Comparison of ENCODE assay signal across 1 cellular context in the genomic region with DNA sequence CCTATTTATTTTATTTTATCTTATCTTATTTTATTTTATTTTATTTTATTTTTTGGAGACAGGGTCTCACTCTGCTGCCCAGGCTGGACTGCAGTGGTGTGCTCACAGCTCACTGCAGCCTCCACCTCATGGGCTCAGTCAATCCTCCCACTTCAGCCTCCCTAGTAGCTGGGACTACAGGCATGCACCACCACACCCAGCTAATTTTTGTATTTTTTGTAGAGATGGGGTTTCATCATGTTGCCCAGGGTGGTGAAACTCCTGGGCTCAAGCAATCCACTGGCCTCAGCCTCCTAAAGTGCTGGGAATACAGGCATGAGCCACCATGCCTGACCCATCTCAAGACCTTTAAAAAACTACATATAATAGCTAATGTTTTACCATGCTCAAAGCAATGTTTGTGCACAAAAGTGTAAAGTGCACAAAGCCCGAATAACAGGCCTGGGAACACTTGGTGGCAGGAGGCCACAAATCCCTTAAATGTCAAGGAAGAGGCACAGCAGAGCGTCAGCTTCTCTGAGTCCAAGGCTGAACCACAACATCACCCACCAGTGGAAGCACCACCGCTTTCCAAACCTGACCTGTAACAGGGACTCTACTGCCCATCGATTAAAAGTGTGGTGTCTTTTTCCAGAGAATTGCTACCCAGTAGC.
TF ChIP-seq lines count a peak whose summit lies in the region.

No MANE protein-coding gene starts in this region.

TF ChIP-seq in HepG2, 621 proteins besides CTCF, POLR2A, EP300 and RAD21 (continued from another document):
- TF ChIP-seq HDAC2 (CRISPR knock-in tag; IDR thresholded peaks at IDR 0.05) (0 out of 2 replicates have a peak, but pooled peaks have one; percentile 13), HMGA1 (CRISPR knock-in tag; conservative IDR thresholded peaks at IDR 0.05) (no peak), SRSF1 (optimal IDR thresholded peaks at IDR 0.05; ENCODE audit: low read depth, low read length) (no peak), ZMYM3 (CRISPR knock-in tag; IDR thresholded peaks at IDR 0.05) (0 out of 2 replicates have a peak, but pooled peaks have one; percentile 22), ESRRA (CRISPR knock-in tag; IDR thresholded peaks at IDR 0.05; ENCODE audit: low read depth) (no peak), ELF3 (CRISPR knock-in tag; IDR thresholded peaks at IDR 0.05) (peak; percentile 52), POLR2AphosphoS2 (IDR thresholded peaks at IDR 0.05; ENCODE audit: low read depth, low read length) (no peak), CENPX (CRISPR knock-in tag; IDR thresholded peaks at IDR 0.05) (no peak), MLLT10 (CRISPR knock-in tag; IDR thresholded peaks at IDR 0.05) (no peak), ZBTB20 (CRISPR knock-in tag; IDR thresholded peaks at IDR 0.05; ENCODE audit: borderline replicate concordance, low read depth) (no peak), ZNF326 (CRISPR knock-in tag; IDR thresholded peaks at IDR 0.05; ENCODE audit: borderline replicate concordance) (no peak), KAT8 (CRISPR knock-in tag; IDR thresholded peaks at IDR 0.05) (peak; percentile 57; the same call in 1 of the 2 replicates), LBX2 (CRISPR knock-in tag; IDR thresholded peaks at IDR 0.05; ENCODE audit: borderline replicate concordance) (no peak), CCAR2 (optimal IDR thresholded peaks at IDR 0.05; ENCODE audit: low read depth, low read length) (no peak), KDM3A (CRISPR knock-in tag; IDR thresholded peaks at IDR 0.05; ENCODE audit: low read depth) (0 out of 2 replicates have a peak, but pooled peaks have one; percentile 31), POLR2AphosphoS5 (IDR thresholded peaks at IDR 0.05; ENCODE audit: low read depth, low read length) (peak; percentile 44; the same call in 1 of the 2 replicates), CEBPG (CRISPR knock-in tag; IDR thresholded peaks at IDR 0.05) (peak; percentile 18; the same call in 1 of the 2 replicates), ZNF652 (CRISPR knock-in tag; IDR thresholded peaks at IDR 0.05; ENCODE audit: borderline replicate concordance, low read depth) (no peak), TRIM24 (CRISPR knock-in tag; IDR thresholded peaks at IDR 0.05) (no peak), ZFP1 (CRISPR knock-in tag; IDR thresholded peaks at IDR 0.05) (no peak), THAP8 (CRISPR knock-in tag; IDR thresholded peaks at IDR 0.05; ENCODE audit: borderline replicate concordance) (no peak), DDIT3 (CRISPR knock-in tag; IDR thresholded peaks at IDR 0.05) (no peak), NFYB (CRISPR knock-in tag; IDR thresholded peaks at IDR 0.05) (no peak), MXD3 (CRISPR knock-in tag; IDR thresholded peaks at IDR 0.05) (no peak), ZNF136 (CRISPR knock-in tag; IDR thresholded peaks at IDR 0.05; ENCODE audit: low read depth) (no peak), CC2D1A (CRISPR knock-in tag; IDR thresholded peaks at IDR 0.05) (no peak), ZNF20 (CRISPR knock-in tag; IDR thresholded peaks at IDR 0.05) (no peak), GATA4 (IDR thresholded peaks at IDR 0.05; ENCODE audit: borderline replicate concordance, low read depth) (no peak), ZMYM4 (CRISPR knock-in tag; IDR thresholded peaks at IDR 0.05) (no peak; the same call in 1 of the 2 replicates), CHD2 (IDR thresholded peaks at IDR 0.05; ENCODE audit: low read depth, low read length) (no peak), ZNF713 (CRISPR knock-in tag; IDR thresholded peaks at IDR 0.05) (no peak), ASH2L (IDR thresholded peaks at IDR 0.05; ENCODE audit: insufficient read length, low read depth, low read length) (peak; percentile 35), PHF20 (CRISPR knock-in tag; IDR thresholded peaks at IDR 0.05) (0 out of 2 replicates have a peak, but pooled peaks have one; percentile 32), CREB1 (IDR thresholded peaks at IDR 0.05) (no peak), CREB1 (CRISPR knock-in tag; IDR thresholded peaks at IDR 0.05) (no peak)
- TF ChIP-seq, protein P1, sequence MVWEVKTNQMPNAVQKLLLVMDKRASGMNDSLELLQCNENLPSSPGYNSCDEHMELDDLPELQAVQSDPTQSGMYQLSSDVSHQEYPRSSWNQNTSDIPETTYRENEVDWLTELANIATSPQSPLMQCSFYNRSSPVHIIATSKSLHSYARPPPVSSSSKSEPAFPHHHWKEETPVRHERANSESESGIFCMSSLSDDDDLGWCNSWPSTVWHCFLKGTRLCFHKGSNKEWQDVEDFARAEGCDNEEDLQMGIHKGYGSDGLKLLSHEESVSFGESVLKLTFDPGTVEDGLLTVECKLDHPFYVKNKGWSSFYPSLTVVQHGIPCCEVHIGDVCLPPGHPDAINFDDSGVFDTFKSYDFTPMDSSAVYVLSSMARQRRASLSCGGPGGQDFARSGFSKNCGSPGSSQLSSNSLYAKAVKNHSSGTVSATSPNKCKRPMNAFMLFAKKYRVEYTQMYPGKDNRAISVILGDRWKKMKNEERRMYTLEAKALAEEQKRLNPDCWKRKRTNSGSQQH (CRISPR knock-in tag; IDR thresholded peaks at IDR 0.05; ENCODE audit: low read depth) = no peak
- TF ChIP-seq, protein P2, sequence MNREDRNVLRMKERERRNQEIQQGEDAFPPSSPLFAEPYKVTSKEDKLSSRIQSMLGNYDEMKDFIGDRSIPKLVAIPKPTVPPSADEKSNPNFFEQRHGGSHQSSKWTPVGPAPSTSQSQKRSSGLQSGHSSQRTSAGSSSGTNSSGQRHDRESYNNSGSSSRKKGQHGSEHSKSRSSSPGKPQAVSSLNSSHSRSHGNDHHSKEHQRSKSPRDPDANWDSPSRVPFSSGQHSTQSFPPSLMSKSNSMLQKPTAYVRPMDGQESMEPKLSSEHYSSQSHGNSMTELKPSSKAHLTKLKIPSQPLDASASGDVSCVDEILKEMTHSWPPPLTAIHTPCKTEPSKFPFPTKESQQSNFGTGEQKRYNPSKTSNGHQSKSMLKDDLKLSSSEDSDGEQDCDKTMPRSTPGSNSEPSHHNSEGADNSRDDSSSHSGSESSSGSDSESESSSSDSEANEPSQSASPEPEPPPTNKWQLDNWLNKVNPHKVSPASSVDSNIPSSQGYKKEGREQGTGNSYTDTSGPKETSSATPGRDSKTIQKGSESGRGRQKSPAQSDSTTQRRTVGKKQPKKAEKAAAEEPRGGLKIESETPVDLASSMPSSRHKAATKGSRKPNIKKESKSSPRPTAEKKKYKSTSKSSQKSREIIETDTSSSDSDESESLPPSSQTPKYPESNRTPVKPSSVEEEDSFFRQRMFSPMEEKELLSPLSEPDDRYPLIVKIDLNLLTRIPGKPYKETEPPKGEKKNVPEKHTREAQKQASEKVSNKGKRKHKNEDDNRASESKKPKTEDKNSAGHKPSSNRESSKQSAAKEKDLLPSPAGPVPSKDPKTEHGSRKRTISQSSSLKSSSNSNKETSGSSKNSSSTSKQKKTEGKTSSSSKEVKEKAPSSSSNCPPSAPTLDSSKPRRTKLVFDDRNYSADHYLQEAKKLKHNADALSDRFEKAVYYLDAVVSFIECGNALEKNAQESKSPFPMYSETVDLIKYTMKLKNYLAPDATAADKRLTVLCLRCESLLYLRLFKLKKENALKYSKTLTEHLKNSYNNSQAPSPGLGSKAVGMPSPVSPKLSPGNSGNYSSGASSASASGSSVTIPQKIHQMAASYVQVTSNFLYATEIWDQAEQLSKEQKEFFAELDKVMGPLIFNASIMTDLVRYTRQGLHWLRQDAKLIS (CRISPR knock-in tag; IDR thresholded peaks at IDR 0.05) = no peak
- TF ChIP-seq, protein P3, sequence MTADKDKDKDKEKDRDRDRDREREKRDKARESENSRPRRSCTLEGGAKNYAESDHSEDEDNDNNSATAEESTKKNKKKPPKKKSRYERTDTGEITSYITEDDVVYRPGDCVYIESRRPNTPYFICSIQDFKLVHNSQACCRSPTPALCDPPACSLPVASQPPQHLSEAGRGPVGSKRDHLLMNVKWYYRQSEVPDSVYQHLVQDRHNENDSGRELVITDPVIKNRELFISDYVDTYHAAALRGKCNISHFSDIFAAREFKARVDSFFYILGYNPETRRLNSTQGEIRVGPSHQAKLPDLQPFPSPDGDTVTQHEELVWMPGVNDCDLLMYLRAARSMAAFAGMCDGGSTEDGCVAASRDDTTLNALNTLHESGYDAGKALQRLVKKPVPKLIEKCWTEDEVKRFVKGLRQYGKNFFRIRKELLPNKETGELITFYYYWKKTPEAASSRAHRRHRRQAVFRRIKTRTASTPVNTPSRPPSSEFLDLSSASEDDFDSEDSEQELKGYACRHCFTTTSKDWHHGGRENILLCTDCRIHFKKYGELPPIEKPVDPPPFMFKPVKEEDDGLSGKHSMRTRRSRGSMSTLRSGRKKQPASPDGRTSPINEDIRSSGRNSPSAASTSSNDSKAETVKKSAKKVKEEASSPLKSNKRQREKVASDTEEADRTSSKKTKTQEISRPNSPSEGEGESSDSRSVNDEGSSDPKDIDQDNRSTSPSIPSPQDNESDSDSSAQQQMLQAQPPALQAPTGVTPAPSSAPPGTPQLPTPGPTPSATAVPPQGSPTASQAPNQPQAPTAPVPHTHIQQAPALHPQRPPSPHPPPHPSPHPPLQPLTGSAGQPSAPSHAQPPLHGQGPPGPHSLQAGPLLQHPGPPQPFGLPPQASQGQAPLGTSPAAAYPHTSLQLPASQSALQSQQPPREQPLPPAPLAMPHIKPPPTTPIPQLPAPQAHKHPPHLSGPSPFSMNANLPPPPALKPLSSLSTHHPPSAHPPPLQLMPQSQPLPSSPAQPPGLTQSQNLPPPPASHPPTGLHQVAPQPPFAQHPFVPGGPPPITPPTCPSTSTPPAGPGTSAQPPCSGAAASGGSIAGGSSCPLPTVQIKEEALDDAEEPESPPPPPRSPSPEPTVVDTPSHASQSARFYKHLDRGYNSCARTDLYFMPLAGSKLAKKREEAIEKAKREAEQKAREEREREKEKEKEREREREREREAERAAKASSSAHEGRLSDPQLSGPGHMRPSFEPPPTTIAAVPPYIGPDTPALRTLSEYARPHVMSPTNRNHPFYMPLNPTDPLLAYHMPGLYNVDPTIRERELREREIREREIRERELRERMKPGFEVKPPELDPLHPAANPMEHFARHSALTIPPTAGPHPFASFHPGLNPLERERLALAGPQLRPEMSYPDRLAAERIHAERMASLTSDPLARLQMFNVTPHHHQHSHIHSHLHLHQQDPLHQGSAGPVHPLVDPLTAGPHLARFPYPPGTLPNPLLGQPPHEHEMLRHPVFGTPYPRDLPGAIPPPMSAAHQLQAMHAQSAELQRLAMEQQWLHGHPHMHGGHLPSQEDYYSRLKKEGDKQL (CRISPR knock-in tag; IDR thresholded peaks at IDR 0.05; ENCODE audit: low read depth) = no peak
- TF ChIP-seq, protein P4, sequence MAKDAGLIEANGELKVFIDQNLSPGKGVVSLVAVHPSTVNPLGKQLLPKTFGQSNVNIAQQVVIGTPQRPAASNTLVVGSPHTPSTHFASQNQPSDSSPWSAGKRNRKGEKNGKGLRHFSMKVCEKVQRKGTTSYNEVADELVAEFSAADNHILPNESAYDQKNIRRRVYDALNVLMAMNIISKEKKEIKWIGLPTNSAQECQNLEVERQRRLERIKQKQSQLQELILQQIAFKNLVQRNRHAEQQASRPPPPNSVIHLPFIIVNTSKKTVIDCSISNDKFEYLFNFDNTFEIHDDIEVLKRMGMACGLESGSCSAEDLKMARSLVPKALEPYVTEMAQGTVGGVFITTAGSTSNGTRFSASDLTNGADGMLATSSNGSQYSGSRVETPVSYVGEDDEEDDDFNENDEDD (CRISPR knock-in tag; IDR thresholded peaks at IDR 0.05; ENCODE audit: borderline replicate concordance) = no peak
- TF ChIP-seq, protein P5, sequence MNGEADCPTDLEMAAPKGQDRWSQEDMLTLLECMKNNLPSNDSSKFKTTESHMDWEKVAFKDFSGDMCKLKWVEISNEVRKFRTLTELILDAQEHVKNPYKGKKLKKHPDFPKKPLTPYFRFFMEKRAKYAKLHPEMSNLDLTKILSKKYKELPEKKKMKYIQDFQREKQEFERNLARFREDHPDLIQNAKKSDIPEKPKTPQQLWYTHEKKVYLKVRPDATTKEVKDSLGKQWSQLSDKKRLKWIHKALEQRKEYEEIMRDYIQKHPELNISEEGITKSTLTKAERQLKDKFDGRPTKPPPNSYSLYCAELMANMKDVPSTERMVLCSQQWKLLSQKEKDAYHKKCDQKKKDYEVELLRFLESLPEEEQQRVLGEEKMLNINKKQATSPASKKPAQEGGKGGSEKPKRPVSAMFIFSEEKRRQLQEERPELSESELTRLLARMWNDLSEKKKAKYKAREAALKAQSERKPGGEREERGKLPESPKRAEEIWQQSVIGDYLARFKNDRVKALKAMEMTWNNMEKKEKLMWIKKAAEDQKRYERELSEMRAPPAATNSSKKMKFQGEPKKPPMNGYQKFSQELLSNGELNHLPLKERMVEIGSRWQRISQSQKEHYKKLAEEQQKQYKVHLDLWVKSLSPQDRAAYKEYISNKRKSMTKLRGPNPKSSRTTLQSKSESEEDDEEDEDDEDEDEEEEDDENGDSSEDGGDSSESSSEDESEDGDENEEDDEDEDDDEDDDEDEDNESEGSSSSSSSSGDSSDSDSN (CRISPR knock-in tag; IDR thresholded peaks at IDR 0.05) = no peak
